In genomic region chr14:39025810-39026627, GRCh38 we compare ENCODE assay signal across 15 cellular contexts.
DNase-seq lines count a peak whose midpoint lies in the region; ATAC-seq, FAIRE-seq and TF ChIP-seq lines count a peak whose summit lies in the region.
"Had no signal": no experiment of that assay in that cellular context is flagged by ENCODE, and none has a peak within 500 bp of the region (broad histone marks: within the 10 kb centered on the region; RNA-seq: fewer than 3 reads in every experiment).

No MANE protein-coding gene starts in this region.

- no peak for TF ChIP-seq POLR2A in GM12891 (IDR thresholded peaks at IDR 0.05; ENCODE audit: low read depth, low read length)

- no peaks in the 10 kb centered on the region for H3K27me3 Mint-ChIP-seq in CD4-positive, CD25-positive, alpha-beta regulatory T cell

- H3K9me3 Mint-ChIP-seq in CD4-positive, CD25-positive, alpha-beta regulatory T cell, result no peaks in the 10 kb centered on the region

- peaks cover 4 to 8% (median 6%) of the 10 kb centered on the region in 4 donors for H3K4me1 Mint-ChIP-seq in CD4-positive, CD25-positive, alpha-beta regulatory T cell

- no peak for DNase-seq in CD4-positive, CD25-positive, alpha-beta regulatory T cell
- no peak for DNase-seq in GM12891 (ENCODE audit: insufficient read length, low spot score)
- peak; percentile 16 for DNase-seq in UCSD-AML1 (lab: John Stamatoyannopoulos, UW; ENCODE audit: unreplicated experiment)
- DNase-seq in left lobe of liver (ENCODE audit: low spot score), result no peak
- DNase-seq in germinal center (ENCODE audit: low spot score), result no peak
- DNase-seq in middle frontal gyrus (ENCODE audit: extremely low spot score, low spot score), result no peak
- DNase-seq in stimulated activated CD4-positive, alpha-beta T cell treated with anti-CD3 and anti-CD28 coated beads, Interleukin-4, amount 100 ng/mL, for 24 hours, result no peak
- DNase-seq: effector CD8-positive, alpha-beta T cell; KG1; left ventricle myocardium inferior; spleen; T-helper 9 cell; thyroid gland had no signal

- no peak overlapping the region for H3K27ac ChIP-seq in CD4-positive, CD25-positive, alpha-beta regulatory T cell (ENCODE audit: insufficient read depth, low read length, poor library complexity, severe bottlenecking)
- H3K27ac ChIP-seq: left ventricle myocardium inferior, neutrophil, spleen, thyroid gland had no signal

- H3K9me3 ChIP-seq in CD4-positive, CD25-positive, alpha-beta regulatory T cell (ENCODE audit: control insufficient read depth in 2 of 2, low read length in 2 of 2), result no peaks in the 10 kb centered on the region
- H3K9me3 ChIP-seq: left ventricle myocardium inferior, neutrophil, spleen, thyroid gland had no signal

- no peak overlapping the region for H3K4me3 Mint-ChIP-seq in CD4-positive, CD25-positive, alpha-beta regulatory T cell

- H3K36me3 ChIP-seq in CD4-positive, CD25-positive, alpha-beta regulatory T cell (ENCODE audit: control insufficient read depth, insufficient read depth, low read length), result peaks cover 11% of the 10 kb centered on the region

- H3K27ac Mint-ChIP-seq in CD4-positive, CD25-positive, alpha-beta regulatory T cell, result peak overlapping the region in 2 of 3 donors; percentile 64 to 67

- H3K4me1 ChIP-seq in CD4-positive, CD25-positive, alpha-beta regulatory T cell (ENCODE audit: control insufficient read depth, insufficient read depth, low read length, poor library complexity, severe bottlenecking), result no peaks in the 10 kb centered on the region
- H3K4me1 ChIP-seq: left ventricle myocardium inferior, spleen, thyroid gland had no signal

- H3K4me3 ChIP-seq in CD4-positive, CD25-positive, alpha-beta regulatory T cell (ENCODE audit: low read depth, low read length), result no peak overlapping the region
- H3K4me3 ChIP-seq: left ventricle myocardium inferior, spleen, thyroid gland had no signal

- peaks cover 18% of the 10 kb centered on the region for H3K36me3 Mint-ChIP-seq in CD4-positive, CD25-positive, alpha-beta regulatory T cell

- ATAC-seq in CD4-positive, CD25-positive, alpha-beta regulatory T cell (ENCODE audit: low read depth in 2 of 2), result no peak
- peak; percentile 76 for ATAC-seq in left lobe of liver
- no peak for ATAC-seq in HG02885 (IDR thresholded peaks at IDR 0.05; ENCODE audit: poor library complexity, unreplicated experiment)

- peak; percentile 16 for FAIRE-seq in GM12891 (lab: Jason Lieb, UNC)

- H3K27me3 ChIP-seq in CD4-positive, CD25-positive, alpha-beta regulatory T cell (ENCODE audit: control insufficient read depth, insufficient read depth, low read length), result no peaks in the 10 kb centered on the region
- H3K27me3 ChIP-seq: neutrophil, spleen, thyroid gland had no signal

TF ChIP-seq in GM12891, 5 proteins besides CTCF, POLR2A, EP300 and RAD21:
- TF ChIP-seq POLR2AphosphoS5 (IDR thresholded peaks at IDR 0.05; ENCODE audit: low read depth, low read length), result no peak
- TF ChIP-seq PAX5 (IDR thresholded peaks at IDR 0.05; ENCODE audit: insufficient read depth, low read length, severe bottlenecking), result no peak
- TF ChIP-seq POU2F2 (IDR thresholded peaks at IDR 0.05; ENCODE audit: low read depth, low read length), result no peak
- no peak for TF ChIP-seq SPI1 (IDR thresholded peaks at IDR 0.05; ENCODE audit: low read depth, low read length)
- no peak for TF ChIP-seq TAF1 (IDR thresholded peaks at IDR 0.05; ENCODE audit: low read depth, low read length)
